ENCODE assay signal across 8 cellular contexts in the genomic region with DNA sequence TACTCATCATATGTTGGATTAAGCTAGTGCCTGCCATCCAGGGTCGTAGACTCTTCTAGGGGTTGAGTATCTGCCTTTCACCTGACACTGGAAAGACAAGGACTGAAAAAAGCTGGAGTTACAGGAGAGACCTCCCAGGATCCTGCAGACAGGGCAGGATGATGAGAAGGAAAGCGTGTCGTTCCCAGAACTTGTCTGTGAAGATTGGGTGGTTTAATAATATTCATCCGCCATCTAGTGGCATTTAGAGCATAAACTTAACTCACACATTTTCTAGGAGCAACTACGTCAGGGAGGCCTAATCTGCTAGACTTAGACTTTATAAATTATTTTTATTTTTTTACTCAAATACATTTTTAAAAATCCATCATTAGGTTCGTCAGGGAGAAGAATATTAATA. TPM values are rescaled to one million over a fixed set of nuclear protein-coding genes. Genes with fewer than 3 reads are reported as not detected.
DNase-seq lines count a peak whose midpoint lies in the region; ATAC-seq and TF ChIP-seq lines count a peak whose summit lies in the region.

No MANE protein-coding gene starts in this region.

- no peak overlapping the region for H3K4me2 ChIP-seq in neuronal stem cell (ENCODE audit: insufficient read depth, low read length, poor library complexity, severe bottlenecking)

- H3K27me3 ChIP-seq in breast epithelium (no peaks in the 10 kb centered on the region), vagina (no peaks in the 10 kb centered on the region), neuronal stem cell (ENCODE audit: control insufficient read depth in 3 of 3, insufficient read depth in 3 of 3, low read depth in 1 of 3, low read length in 3 of 3) (peaks cover 10 to 32% (median 16%) of the 10 kb centered on the region in 3 experiments)

- H2BK120ac ChIP-seq in neuronal stem cell (ENCODE audit: low read depth, low read length), result no peak overlapping the region

- H3K9me3 ChIP-seq in breast epithelium (no peaks in the 10 kb centered on the region), vagina (no peaks in the 10 kb centered on the region), neuronal stem cell (replicated peaks in 1 of 2; ENCODE audit: control insufficient read depth in 2 of 2, insufficient read depth in 1 of 2, low read depth in 1 of 2, low read length in 2 of 2) (peaks cover 0 to 3% of the 10 kb centered on the region in 2 donors)

- no peak overlapping the region for H3K4ac ChIP-seq in neuronal stem cell (ENCODE audit: low read length)

- H4K91ac ChIP-seq in neuronal stem cell (ENCODE audit: low read depth, low read length, poor library complexity), result no peak overlapping the region

- DNase-seq in Daoy (ENCODE audit: low read depth) (peak; percentile 44), HCEC 1CT (peak; percentile 58), NCI-H446 treated with DMSO at 0.1 percent for 48 hours (lab: John Stamatoyannopoulos, UW) (peak; percentile 6), breast epithelium (ENCODE audit: low spot score in 2 of 2) (no peak), left kidney (ENCODE audit: low read depth, low spot score) (peak; percentile 80), vagina (ENCODE audit: extremely low spot score in 2 of 2) (no peak), neuronal stem cell (ENCODE audit: low spot score) (no peak)

- H3K23ac ChIP-seq in neuronal stem cell (ENCODE audit: low read depth, low read length, poor library complexity), result no peak overlapping the region

- H2AK5ac ChIP-seq in neuronal stem cell (ENCODE audit: low read depth, low read length), result no peak overlapping the region

- intact Hi-C loops in breast epithelium (cut with DNase I; ENCODE audit: low total_unique reads) (loop anchor here (10.0 kb wide), 1 partner anchor 388 kb away; no protein-coding TSS in a partner anchor), vagina (cut with DNase I) (no loop called here)

- no peaks in the 10 kb centered on the region for H3K36me3 ChIP-seq in breast epithelium
- no peaks in the 10 kb centered on the region for H3K36me3 ChIP-seq in vagina
- H3K36me3 ChIP-seq in neuronal stem cell (replicated peaks in 1 of 2; ENCODE audit: control insufficient read depth in 2 of 2, insufficient read depth in 2 of 2, low read length in 2 of 2), result no peaks in the 10 kb centered on the region

- no peak for ATAC-seq in GM19455 (IDR thresholded peaks at IDR 0.05; ENCODE audit: unreplicated experiment)

- no peak overlapping the region for H3K27ac ChIP-seq in breast epithelium
- no peak overlapping the region for H3K27ac ChIP-seq in vagina
- H3K27ac ChIP-seq in neuronal stem cell (replicated peaks; ENCODE audit: low read length), result no peak overlapping the region

- H2BK15ac ChIP-seq in neuronal stem cell (ENCODE audit: low read length), result no peak overlapping the region

- H3K14ac ChIP-seq in neuronal stem cell (ENCODE audit: low read length), result no peak overlapping the region

- H2BK5ac ChIP-seq in neuronal stem cell (ENCODE audit: low read length), result no peak overlapping the region

- H3K4me3 ChIP-seq in breast epithelium (no peak overlapping the region), vagina (no peak overlapping the region), neuronal stem cell (ENCODE audit: low read length in 2 of 2) (no peak overlapping the region)

- H3K79me1 ChIP-seq in neuronal stem cell (ENCODE audit: low read depth, low read length), result no peaks in the 10 kb centered on the region

- H3K4me1 ChIP-seq in breast epithelium, result no peaks in the 10 kb centered on the region
- H3K4me1 ChIP-seq in vagina, result peaks cover 6% of the 10 kb centered on the region
- H3K4me1 ChIP-seq in neuronal stem cell (ENCODE audit: control insufficient read depth in 2 of 2, insufficient read depth in 1 of 2, low read depth in 1 of 2, low read length in 2 of 2), result peaks cover 0 to 1% of the 10 kb centered on the region in 2 donors

- TF ChIP-seq POLR2A in breast epithelium (IDR thresholded peaks at IDR 0.05) (no peak), vagina (IDR thresholded peaks at IDR 0.05) (no peak)

- no peak overlapping the region for H3K18ac ChIP-seq in neuronal stem cell (ENCODE audit: low read length)

- no peak overlapping the region for H3K9ac ChIP-seq in neuronal stem cell (ENCODE audit: low read depth, low read length, poor library complexity)

- peak in 2 of 3 donors; percentile 60 to 62 for TF ChIP-seq CTCF in breast epithelium (IDR thresholded peaks at IDR 0.05)
- peak; percentile 47 to 60 (median 58) for TF ChIP-seq CTCF in vagina (IDR thresholded peaks at IDR 0.05)

- no peak overlapping the region for H4K8ac ChIP-seq in neuronal stem cell (ENCODE audit: low read depth, low read length)

- no peak overlapping the region for H2AFZ ChIP-seq in neuronal stem cell (ENCODE audit: low read length)

- H2BK12ac ChIP-seq in neuronal stem cell (ENCODE audit: low read length), result no peak overlapping the region

- no CpG with 5 or more reads among the region's 6 CpGs for whole genome bisulfite sequencing in neuronal stem cell (ENCODE audit: extremely low coverage in 2 of 2, insufficient read length in 2 of 2, insufficient replicate concordance in 1 of 2), 2 donors

RNA-seq across cellular contexts. Expression of gene ADRB1, which starts 59.6 kb away (rescaled TPM):
- total RNA-seq in Daoy (2014; rRNA removed; shearing (Covaris generic)), result not detected in 2 replicates
- total RNA-seq in breast epithelium, result 1 to 10 TPM in 2 of 3 donors, under 1 TPM in 1; 0.66 to 2.4 (median 1.3) TPM
- total RNA-seq in vagina, result not detected
- 0.06 TPM for polyA plus RNA-seq in neuronal stem cell (2013, experiment 1 of 2)
- polyA plus RNA-seq in neuronal stem cell (2013, experiment 2 of 2), result 0.03 TPM

Comparison
In these comparisons a context has a peak if more than half of its experiments do, and no peak if none do; other contexts are left out.
1. DNase-seq: peak in Daoy (single experiment), HCEC 1CT (single experiment), NCI-H446 treated with DMSO at 0.1 percent for 48 hours (single experiment) and left kidney (single experiment); none in breast epithelium (0 of 2), vagina (0 of 2) and neuronal stem cell (single experiment).